Comparison of ENCODE assay signal across 10 cellular contexts in genomic region chr17:63950940-63951907, GRCh38. TPM values are rescaled to one million over a fixed set of nuclear protein-coding genes. Genes with fewer than 3 reads are reported as not detected.
DNase-seq lines count a peak whose midpoint lies in the region; ATAC-seq and TF ChIP-seq lines count a peak whose summit lies in the region.
"Had no signal": no experiment of that assay in that cellular context is flagged by ENCODE, and none has a peak within 500 bp of the region (broad histone marks: within the 10 kb centered on the region; RNA-seq: fewer than 3 reads in every experiment).

No MANE protein-coding gene starts in this region.

- no peak overlapping the region for H3K27ac ChIP-seq in SK-N-SH (ENCODE audit: low read depth in 2 of 2, low read length in 1 of 2)
- no peak overlapping the region for H3K27ac ChIP-seq in smooth muscle cell (ENCODE audit: low read depth)

- H3F3A ChIP-seq in SK-N-SH (replicated peaks; ENCODE audit: insufficient read depth), result no peaks in the 10 kb centered on the region
- H3F3A ChIP-seq in smooth muscle cell (ENCODE audit: low read depth), result no peaks in the 10 kb centered on the region

- H3K4me1 ChIP-seq in SK-N-SH (ENCODE audit: control insufficient read depth in 1 of 2, insufficient read depth in 2 of 2, low read depth in 1 of 2, low read length in 1 of 2) (peaks cover 0 to 13% of the 10 kb centered on the region in 2 experiments; a peak in 1 of 4 replicates), smooth muscle cell (ENCODE audit: low read depth) (no peaks in the 10 kb centered on the region)

- DNase-seq in SK-N-SH (no peak), NCI-H526 treated with DMSO at 0.1 percent for 48 hours (lab: John Stamatoyannopoulos, UW) (peak; percentile 48), dermis blood vessel endothelial cell (peak; percentile 15), smooth muscle cell (lab: John Stamatoyannopoulos, UW; ENCODE audit: unreplicated experiment) (no peak), NCI-H2081 treated with DMSO at 0.1 percent for 48 hours (lab: John Stamatoyannopoulos, UW) (no peak), NCI-H524 treated with DMSO at 0.1 percent for 48 hours (lab: John Stamatoyannopoulos, UW) (no peak)

- no peak for TF ChIP-seq EP300 in SK-N-SH (IDR thresholded peaks at IDR 0.05; ENCODE audit: borderline replicate concordance in 1 of 2, low read depth in 1 of 2, low read length in 1 of 2)

- TF ChIP-seq RAD21 in SK-N-SH (IDR thresholded peaks at IDR 0.05; ENCODE audit: low read length), result peak; percentile 30; the same call in 1 of the 2 replicates

- H3K9me2 ChIP-seq in SK-N-SH, result no peaks in the 10 kb centered on the region

- WGBS in SK-N-SH (ENCODE audit: low lambda C conversion rate), result 70% methylated on average over 28 of the region's 29 CpGs
- 88% methylated on average over 28 of the region's 29 CpGs for WGBS in smooth muscle cell (ENCODE audit: low lambda C conversion rate)

- H3K36me3 ChIP-seq in SK-N-SH (replicated peaks in 1 of 2; ENCODE audit: control insufficient read depth in 1 of 2, insufficient read depth in 2 of 2, low read length in 1 of 2), result no peaks in the 10 kb centered on the region
- no peaks in the 10 kb centered on the region for H3K36me3 ChIP-seq in smooth muscle cell (ENCODE audit: low read depth)

- H3K9me3 ChIP-seq in SK-N-SH (no peaks in the 10 kb centered on the region), smooth muscle cell (replicated peaks; ENCODE audit: low read depth) (no peaks in the 10 kb centered on the region)

- ATAC-seq in SK-N-SH treated with all-trans-retinoic acid at 6 μM for 48 hours (no peak), GM21381 (IDR thresholded peaks at IDR 0.05; ENCODE audit: unreplicated experiment) (no peak)

- H4K20me1 ChIP-seq in SK-N-SH (ENCODE audit: insufficient read depth), result no peaks in the 10 kb centered on the region
- no peaks in the 10 kb centered on the region for H4K20me1 ChIP-seq in smooth muscle cell (ENCODE audit: low read depth)

- H3K27me3 ChIP-seq in SK-N-SH (ENCODE audit: insufficient read depth) (peaks cover 6% of the 10 kb centered on the region; the same call in 1 of the 2 replicates), smooth muscle cell (ENCODE audit: low read depth) (no peaks in the 10 kb centered on the region)

- H2AFZ ChIP-seq in SK-N-SH (ENCODE audit: low read depth) (no peak overlapping the region), smooth muscle cell (ENCODE audit: low read depth) (no peak overlapping the region)

- no peak overlapping the region for H3K4me2 ChIP-seq in SK-N-SH
- H3K4me2 ChIP-seq in smooth muscle cell, result no peak overlapping the region

- CTCF ChIA-PET in SK-N-SH (lab: Yijun Ruan, JAX), result interaction anchor here (0.7 to 6.8 kb wide), 21 partner anchors 9 to 355 kb away, joined by 3 to 63 read pairs (median 6); partner anchors contain the start of genes CSHL1 and GH1

- H3K9ac ChIP-seq in SK-N-SH (no peak overlapping the region), smooth muscle cell (ENCODE audit: low read depth) (no peak overlapping the region)

- TF ChIP-seq CTCF in SK-N-SH (IDR thresholded peaks at IDR 0.05), result peak; percentile 48
- TF ChIP-seq CTCF in smooth muscle cell (IDR thresholded peaks at IDR 0.05; ENCODE audit: borderline replicate concordance, insufficient read depth, poor library complexity, severe bottlenecking), result peak; percentile 29

- H3K4me3 ChIP-seq in SK-N-SH (ENCODE audit: low read depth in 2 of 2, low read length in 1 of 2) (no peak overlapping the region), smooth muscle cell (no peak overlapping the region)

- H3K79me2 ChIP-seq in SK-N-SH (ENCODE audit: insufficient read depth) (no peaks in the 10 kb centered on the region), smooth muscle cell (ENCODE audit: low read depth) (no peaks in the 10 kb centered on the region)

- POLR2A ChIA-PET in SK-N-SH (lab: Yijun Ruan, JAX), result no interaction called here

TF ChIP-seq in SK-N-SH, 30 proteins besides CTCF, POLR2A, EP300 and RAD21:
- TF ChIP-seq JUND (IDR thresholded peaks at IDR 0.05), result no peak
- peak; percentile 32; the same call in 1 of the 2 replicates for TF ChIP-seq SMC3 (IDR thresholded peaks at IDR 0.05; ENCODE audit: low read depth, low read length)
TF ChIP-seq in SK-N-SH: peak in this region for 1.

TF ChIP-seq in SK-N-SH treated with all-trans-retinoic acid at 6 μM for 48 hours, 23 proteins besides CTCF, POLR2A, EP300 and RAD21 (continues in another document):
- TF ChIP-seq TOX (CRISPR knock-in tag; IDR thresholded peaks at IDR 0.05; ENCODE audit: borderline replicate concordance), result no peak
- no peak for TF ChIP-seq ZNF565 (CRISPR knock-in tag; conservative IDR thresholded peaks at IDR 0.05; ENCODE audit: low read depth)
- no peak for TF ChIP-seq TCF4 (CRISPR knock-in tag; IDR thresholded peaks at IDR 0.05; ENCODE audit: borderline replicate concordance)
- no peak for TF ChIP-seq RARB (CRISPR knock-in tag; IDR thresholded peaks at IDR 0.05)
- no peak for TF ChIP-seq ESRRG (CRISPR knock-in tag; IDR thresholded peaks at IDR 0.05)
- TF ChIP-seq, protein P1, sequence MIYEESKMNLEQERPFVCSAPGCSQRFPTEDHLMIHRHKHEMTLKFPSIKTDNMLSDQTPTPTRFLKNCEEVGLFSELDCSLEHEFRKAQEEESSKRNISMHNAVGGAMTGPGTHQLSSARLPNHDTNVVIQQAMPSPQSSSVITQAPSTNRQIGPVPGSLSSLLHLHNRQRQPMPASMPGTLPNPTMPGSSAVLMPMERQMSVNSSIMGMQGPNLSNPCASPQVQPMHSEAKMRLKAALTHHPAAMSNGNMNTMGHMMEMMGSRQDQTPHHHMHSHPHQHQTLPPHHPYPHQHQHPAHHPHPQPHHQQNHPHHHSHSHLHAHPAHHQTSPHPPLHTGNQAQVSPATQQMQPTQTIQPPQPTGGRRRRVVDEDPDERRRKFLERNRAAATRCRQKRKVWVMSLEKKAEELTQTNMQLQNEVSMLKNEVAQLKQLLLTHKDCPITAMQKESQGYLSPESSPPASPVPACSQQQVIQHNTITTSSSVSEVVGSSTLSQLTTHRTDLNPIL (CRISPR knock-in tag; IDR thresholded peaks at IDR 0.05; ENCODE audit: low read depth), result no peak
- TF ChIP-seq ISL1 (CRISPR knock-in tag; IDR thresholded peaks at IDR 0.05), result no peak
- no peak for TF ChIP-seq PATZ1 (CRISPR knock-in tag; IDR thresholded peaks at IDR 0.05; ENCODE audit: borderline replicate concordance)
- no peak for TF ChIP-seq GLIS3 (CRISPR knock-in tag; IDR thresholded peaks at IDR 0.05)
- TF ChIP-seq ZFP30 (CRISPR knock-in tag; IDR thresholded peaks at IDR 0.05), result no peak
- TF ChIP-seq ZC3H10 (CRISPR knock-in tag; IDR thresholded peaks at IDR 0.05), result no peak
- no peak for TF ChIP-seq OSR1 (CRISPR knock-in tag; IDR thresholded peaks at IDR 0.05)
- TF ChIP-seq SNAI2 (CRISPR knock-in tag; IDR thresholded peaks at IDR 0.05), result no peak

RNA-seq across cellular contexts. Expression of gene CD79B, which starts 19.1 kb away (rescaled TPM):
- polyA plus RNA-seq in SK-N-SH (2012; rRNA removed) (0.06 and 0.10 TPM in 2 replicates), smooth muscle cell (not detected in 2 replicates)
- 0.08 and 0.30 TPM in 2 replicates for polyA plus RNA-seq in SK-N-SH (2012; cell fraction: cytosol; rRNA removed)
- polyA plus RNA-seq in SK-N-SH (2012; cell fraction: nucleus; rRNA removed), result 0.08 TPM in 1 of 2 replicates, not detected in the other
- total RNA-seq in dermis blood vessel endothelial cell (2.1 and 5.1 TPM in 2 replicates), smooth muscle cell (not detected in 2 replicates)

RNA-seq across cellular contexts. Expression of gene SCN4A, which starts 21.5 kb away (rescaled TPM):
- polyA plus RNA-seq in SK-N-SH (2012; rRNA removed), result not detected in 2 replicates
- polyA plus RNA-seq in SK-N-SH (2012; cell fraction: cytosol; rRNA removed), result under 0.01 TPM in 1 of 2 replicates, not detected in the other
- polyA plus RNA-seq in SK-N-SH (2012; cell fraction: nucleus; rRNA removed), result not detected in 2 replicates
- 0.09 and 0.17 TPM in 2 replicates for total RNA-seq in dermis blood vessel endothelial cell
- total RNA-seq in smooth muscle cell, result under 0.01 and 0.09 TPM in 2 replicates
- 0.14 TPM in 1 of 2 replicates, not detected in the other for polyA plus RNA-seq in smooth muscle cell
- total RNA-seq: frontal cortex had no signal
- polyA plus RNA-seq: CD14-positive monocyte had no signal

RNA-seq across cellular contexts. Expression of gene GH1, which starts 32.6 kb away (rescaled TPM):
- polyA plus RNA-seq in SK-N-SH (2012; rRNA removed) (not detected in 2 replicates), smooth muscle cell (not detected in 2 replicates)
- polyA plus RNA-seq in SK-N-SH (2012; cell fraction: cytosol; rRNA removed), result not detected in 2 replicates
- not detected in 2 replicates for polyA plus RNA-seq in SK-N-SH (2012; cell fraction: nucleus; rRNA removed)
- total RNA-seq in dermis blood vessel endothelial cell (not detected in 2 replicates), smooth muscle cell (not detected in 2 replicates)
- total RNA-seq: frontal cortex had no signal
- polyA plus RNA-seq: CD14-positive monocyte had no signal

RNA-seq across cellular contexts. Expression of gene CSHL1, which starts 40.2 kb away (rescaled TPM):
- polyA plus RNA-seq in SK-N-SH (2012; rRNA removed) (not detected in 2 replicates), smooth muscle cell (not detected in 2 replicates)
- not detected in 2 replicates for polyA plus RNA-seq in SK-N-SH (2012; cell fraction: cytosol; rRNA removed)
- not detected in 2 replicates for polyA plus RNA-seq in SK-N-SH (2012; cell fraction: nucleus; rRNA removed)
- total RNA-seq in dermis blood vessel endothelial cell (not detected in 2 replicates), smooth muscle cell (not detected in 2 replicates)
- total RNA-seq: frontal cortex had no signal
- polyA plus RNA-seq: CD14-positive monocyte had no signal

RNA-seq across cellular contexts. Expression of gene PRR29, which starts 46.9 kb away (rescaled TPM):
- polyA plus RNA-seq in SK-N-SH (2012; rRNA removed) (2.5 and 2.7 TPM in 2 replicates), smooth muscle cell (0.34 and 0.58 TPM in 2 replicates)
- 1.2 and 2.0 TPM in 2 replicates for polyA plus RNA-seq in SK-N-SH (2012; cell fraction: cytosol; rRNA removed)
- 9.8 and 10.5 TPM in 2 replicates for polyA plus RNA-seq in SK-N-SH (2012; cell fraction: nucleus; rRNA removed)
- total RNA-seq in dermis blood vessel endothelial cell (0.42 and 0.85 TPM in 2 replicates), smooth muscle cell (0.18 TPM in 1 of 2 replicates, not detected in the other)

Comparison
In these comparisons a context has a peak if more than half of its experiments do, and no peak if none do; other contexts are left out.
1. DNase-seq: peak in NCI-H526 treated with DMSO at 0.1 percent for 48 hours (single experiment) and dermis blood vessel endothelial cell (single experiment); none in SK-N-SH (single experiment), smooth muscle cell (single experiment), NCI-H2081 treated with DMSO at 0.1 percent for 48 hours (single experiment) and NCI-H524 treated with DMSO at 0.1 percent for 48 hours (single experiment).